1 cellular context compared by ENCODE assay signal in genomic region chr6:43702522-43703440, GRCh38.
TF ChIP-seq lines count a peak whose summit lies in the region.

No MANE protein-coding gene starts in this region.

TF ChIP-seq in H1, 55 proteins besides CTCF, POLR2A, EP300 and RAD21:
- TF ChIP-seq EGR1 (IDR thresholded peaks at IDR 0.05; ENCODE audit: borderline replicate concordance, low read depth, low read length) (no peak), TAF1 (IDR thresholded peaks at IDR 0.05; ENCODE audit: low read depth, low read length) (peak; percentile 85), PHF8 (conservative IDR thresholded peaks at IDR 0.05; ENCODE audit: low read depth, low read length) (no peak), CTBP2 (IDR thresholded peaks at IDR 0.05; ENCODE audit: borderline replicate concordance, insufficient read depth, insufficient read length, low read length) (peak; percentile 63), RBBP5 (IDR thresholded peaks at IDR 0.05; ENCODE audit: borderline replicate concordance, low read depth, low read length) (peak; percentile 32; the same call in 1 of the 2 replicates), BACH1 (IDR thresholded peaks at IDR 0.05; ENCODE audit: low read length) (peak; percentile 64), YY1 (IDR thresholded peaks at IDR 0.05; ENCODE audit: low read depth, low read length) (peak; percentile 55), CREB1 (IDR thresholded peaks at IDR 0.05) (peak; percentile 87), TCF12 (IDR thresholded peaks at IDR 0.05; ENCODE audit: low read depth, low read length) (0 out of 2 replicates have a peak, but pooled peaks have one; percentile 18), SRF (IDR thresholded peaks at IDR 0.05; ENCODE audit: low read depth, low read length) (no peak), POLR2AphosphoS5 (IDR thresholded peaks at IDR 0.05; ENCODE audit: low read depth, low read length) (peak; percentile 70), SP2 (IDR thresholded peaks at IDR 0.05; ENCODE audit: low read length) (no peak), CEBPB (IDR thresholded peaks at IDR 0.05; ENCODE audit: low read depth, low read length) (no peak), TAF7 (optimal IDR thresholded peaks at IDR 0.05; ENCODE audit: borderline replicate concordance, low read depth, low read length) (peak; percentile 64), SP1 (IDR thresholded peaks at IDR 0.05; ENCODE audit: low read depth, low read length) (peak; percentile 77), CHD2 (IDR thresholded peaks at IDR 0.05; ENCODE audit: low read length) (peak; percentile 69), JUND (IDR thresholded peaks at IDR 0.05; ENCODE audit: low read length) (peak; percentile 57; the same call in 1 of the 2 replicates), HDAC2 (IDR thresholded peaks at IDR 0.05; ENCODE audit: borderline replicate concordance in 1 of 2, low read depth in 2 of 2, low read length in 2 of 2) (peak; percentile 55 to 80; a peak in 2 of 4 replicates), SIRT6 (IDR thresholded peaks at IDR 0.05; ENCODE audit: low read length) (no peak), SIN3A (conservative IDR thresholded peaks at IDR 0.05 in 1 of 2, IDR thresholded peaks at IDR 0.05 in 1 of 2; ENCODE audit: low read depth in 1 of 2, low read length in 2 of 2) (peak; percentile 34 to 57; a peak in 1 of 4 replicates), TBP (IDR thresholded peaks at IDR 0.05; ENCODE audit: low read depth, low read length) (peak; percentile 80), BCL11A (IDR thresholded peaks at IDR 0.05; ENCODE audit: low read depth in 2 of 2, low read length in 2 of 2) (peak; percentile 72 to 88), TEAD4 (IDR thresholded peaks at IDR 0.05; ENCODE audit: low read depth, low read length) (peak; percentile 58; the same call in 1 of the 2 replicates), FOSL1 (IDR thresholded peaks at IDR 0.05; ENCODE audit: insufficient read depth, low read depth, low read length) (no peak), ASH2L (IDR thresholded peaks at IDR 0.05; ENCODE audit: low read length) (peak; percentile 79)
- TF ChIP-seq, protein P1, sequence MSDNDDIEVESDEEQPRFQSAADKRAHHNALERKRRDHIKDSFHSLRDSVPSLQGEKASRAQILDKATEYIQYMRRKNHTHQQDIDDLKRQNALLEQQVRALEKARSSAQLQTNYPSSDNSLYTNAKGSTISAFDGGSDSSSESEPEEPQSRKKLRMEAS (IDR thresholded peaks at IDR 0.05) = peak; percentile 44; the same call in 1 of the 2 replicates
- TF ChIP-seq, protein P2, sequence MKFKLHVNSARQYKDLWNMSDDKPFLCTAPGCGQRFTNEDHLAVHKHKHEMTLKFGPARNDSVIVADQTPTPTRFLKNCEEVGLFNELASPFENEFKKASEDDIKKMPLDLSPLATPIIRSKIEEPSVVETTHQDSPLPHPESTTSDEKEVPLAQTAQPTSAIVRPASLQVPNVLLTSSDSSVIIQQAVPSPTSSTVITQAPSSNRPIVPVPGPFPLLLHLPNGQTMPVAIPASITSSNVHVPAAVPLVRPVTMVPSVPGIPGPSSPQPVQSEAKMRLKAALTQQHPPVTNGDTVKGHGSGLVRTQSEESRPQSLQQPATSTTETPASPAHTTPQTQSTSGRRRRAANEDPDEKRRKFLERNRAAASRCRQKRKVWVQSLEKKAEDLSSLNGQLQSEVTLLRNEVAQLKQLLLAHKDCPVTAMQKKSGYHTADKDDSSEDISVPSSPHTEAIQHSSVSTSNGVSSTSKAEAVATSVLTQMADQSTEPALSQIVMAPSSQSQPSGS (IDR thresholded peaks at IDR 0.05; ENCODE audit: low read length) = peak; percentile 54; the same call in 1 of the 2 replicates
